1 cellular context compared by ENCODE assay signal in the genomic region with DNA sequence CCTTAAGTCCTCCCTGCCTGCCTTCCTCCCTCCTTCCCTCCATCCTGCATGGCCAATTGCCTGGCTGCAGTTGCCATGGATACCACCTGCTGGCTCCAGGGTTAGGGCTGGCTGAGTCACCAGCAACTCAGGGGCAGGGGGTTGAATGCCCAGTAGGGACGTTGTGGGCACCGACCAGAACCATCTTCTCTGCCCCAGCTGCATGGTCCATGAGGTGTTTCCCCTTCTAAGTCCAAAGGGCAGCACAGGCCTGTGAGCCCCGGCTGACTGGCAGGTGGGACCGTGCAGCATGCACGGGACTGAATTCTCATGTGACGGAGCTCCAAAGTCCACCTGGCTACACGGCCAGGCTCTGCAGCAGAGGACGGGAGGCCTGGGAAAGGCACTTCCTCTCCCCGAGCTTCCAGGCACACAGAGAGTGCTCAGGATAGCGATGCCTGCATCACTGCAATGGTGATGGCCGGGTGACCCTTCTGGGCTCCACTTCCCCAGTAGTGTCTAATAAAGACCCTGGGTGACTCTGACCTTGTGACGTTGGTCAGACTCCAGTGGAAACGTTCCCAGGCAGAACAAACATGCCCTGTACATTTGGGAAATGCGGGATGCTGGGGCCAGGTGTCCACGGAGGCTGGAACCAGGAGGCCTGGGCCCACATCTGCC.
A peak's percentile ranks its signal among the peaks of the same experiment; 100 is the strongest.
TF ChIP-seq lines count a peak whose summit lies in the region.

No MANE protein-coding gene starts in this region.

TF ChIP-seq in HepG2, 621 proteins besides CTCF, POLR2A, EP300 and RAD21 (continued from another document and continues in another):
- TF ChIP-seq, protein P1, sequence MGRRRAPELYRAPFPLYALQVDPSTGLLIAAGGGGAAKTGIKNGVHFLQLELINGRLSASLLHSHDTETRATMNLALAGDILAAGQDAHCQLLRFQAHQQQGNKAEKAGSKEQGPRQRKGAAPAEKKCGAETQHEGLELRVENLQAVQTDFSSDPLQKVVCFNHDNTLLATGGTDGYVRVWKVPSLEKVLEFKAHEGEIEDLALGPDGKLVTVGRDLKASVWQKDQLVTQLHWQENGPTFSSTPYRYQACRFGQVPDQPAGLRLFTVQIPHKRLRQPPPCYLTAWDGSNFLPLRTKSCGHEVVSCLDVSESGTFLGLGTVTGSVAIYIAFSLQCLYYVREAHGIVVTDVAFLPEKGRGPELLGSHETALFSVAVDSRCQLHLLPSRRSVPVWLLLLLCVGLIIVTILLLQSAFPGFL (CRISPR knock-in tag; IDR thresholded peaks at IDR 0.05): no peak
- TF ChIP-seq RFX1 (IDR thresholded peaks at IDR 0.05): peak; percentile 75
- peak; percentile 99 for TF ChIP-seq ZNF318 (CRISPR knock-in tag; IDR thresholded peaks at IDR 0.05)
- no peak for TF ChIP-seq GTF3A (CRISPR knock-in tag; conservative IDR thresholded peaks at IDR 0.05)
- TF ChIP-seq PAX8 (CRISPR knock-in tag; IDR thresholded peaks at IDR 0.05; ENCODE audit: borderline replicate concordance): peak; percentile 89; the same call in 1 of the 2 replicates
- peak; percentile 38; the same call in 1 of the 2 replicates for TF ChIP-seq ZNF280D (CRISPR knock-in tag; IDR thresholded peaks at IDR 0.05)
- TF ChIP-seq MEIS2 (CRISPR knock-in tag; IDR thresholded peaks at IDR 0.05): peak; percentile 98
- peak; percentile 99 for TF ChIP-seq FOXC1 (CRISPR knock-in tag; IDR thresholded peaks at IDR 0.05; ENCODE audit: borderline replicate concordance)
- TF ChIP-seq, protein P2, sequence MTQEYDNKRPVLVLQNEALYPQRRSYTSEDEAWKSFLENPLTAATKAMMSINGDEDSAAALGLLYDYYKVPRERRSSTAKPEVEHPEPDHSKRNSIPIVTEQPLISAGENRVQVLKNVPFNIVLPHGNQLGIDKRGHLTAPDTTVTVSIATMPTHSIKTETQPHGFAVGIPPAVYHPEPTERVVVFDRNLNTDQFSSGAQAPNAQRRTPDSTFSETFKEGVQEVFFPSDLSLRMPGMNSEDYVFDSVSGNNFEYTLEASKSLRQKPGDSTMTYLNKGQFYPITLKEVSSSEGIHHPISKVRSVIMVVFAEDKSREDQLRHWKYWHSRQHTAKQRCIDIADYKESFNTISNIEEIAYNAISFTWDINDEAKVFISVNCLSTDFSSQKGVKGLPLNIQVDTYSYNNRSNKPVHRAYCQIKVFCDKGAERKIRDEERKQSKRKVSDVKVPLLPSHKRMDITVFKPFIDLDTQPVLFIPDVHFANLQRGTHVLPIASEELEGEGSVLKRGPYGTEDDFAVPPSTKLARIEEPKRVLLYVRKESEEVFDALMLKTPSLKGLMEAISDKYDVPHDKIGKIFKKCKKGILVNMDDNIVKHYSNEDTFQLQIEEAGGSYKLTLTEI (CRISPR knock-in tag; conservative IDR thresholded peaks at IDR 0.05): no peak
- TF ChIP-seq LCORL (IDR thresholded peaks at IDR 0.05): no peak
- peak; percentile 93 for TF ChIP-seq LCORL (CRISPR knock-in tag; IDR thresholded peaks at IDR 0.05)
- TF ChIP-seq ZNF33A (CRISPR knock-in tag; IDR thresholded peaks at IDR 0.05; ENCODE audit: borderline replicate concordance): no peak
- no peak for TF ChIP-seq HNRNPUL1 (IDR thresholded peaks at IDR 0.05; ENCODE audit: low read depth, low read length)
- TF ChIP-seq, protein P3, sequence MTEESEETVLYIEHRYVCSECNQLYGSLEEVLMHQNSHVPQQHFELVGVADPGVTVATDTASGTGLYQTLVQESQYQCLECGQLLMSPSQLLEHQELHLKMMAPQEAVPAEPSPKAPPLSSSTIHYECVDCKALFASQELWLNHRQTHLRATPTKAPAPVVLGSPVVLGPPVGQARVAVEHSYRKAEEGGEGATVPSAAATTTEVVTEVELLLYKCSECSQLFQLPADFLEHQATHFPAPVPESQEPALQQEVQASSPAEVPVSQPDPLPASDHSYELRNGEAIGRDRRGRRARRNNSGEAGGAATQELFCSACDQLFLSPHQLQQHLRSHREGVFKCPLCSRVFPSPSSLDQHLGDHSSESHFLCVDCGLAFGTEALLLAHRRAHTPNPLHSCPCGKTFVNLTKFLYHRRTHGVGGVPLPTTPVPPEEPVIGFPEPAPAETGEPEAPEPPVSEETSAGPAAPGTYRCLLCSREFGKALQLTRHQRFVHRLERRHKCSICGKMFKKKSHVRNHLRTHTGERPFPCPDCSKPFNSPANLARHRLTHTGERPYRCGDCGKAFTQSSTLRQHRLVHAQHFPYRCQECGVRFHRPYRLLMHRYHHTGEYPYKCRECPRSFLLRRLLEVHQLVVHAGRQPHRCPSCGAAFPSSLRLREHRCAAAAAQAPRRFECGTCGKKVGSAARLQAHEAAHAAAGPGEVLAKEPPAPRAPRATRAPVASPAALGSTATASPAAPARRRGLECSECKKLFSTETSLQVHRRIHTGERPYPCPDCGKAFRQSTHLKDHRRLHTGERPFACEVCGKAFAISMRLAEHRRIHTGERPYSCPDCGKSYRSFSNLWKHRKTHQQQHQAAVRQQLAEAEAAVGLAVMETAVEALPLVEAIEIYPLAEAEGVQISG (CRISPR knock-in tag; IDR thresholded peaks at IDR 0.05): peak; percentile 89
- TF ChIP-seq, protein P4, sequence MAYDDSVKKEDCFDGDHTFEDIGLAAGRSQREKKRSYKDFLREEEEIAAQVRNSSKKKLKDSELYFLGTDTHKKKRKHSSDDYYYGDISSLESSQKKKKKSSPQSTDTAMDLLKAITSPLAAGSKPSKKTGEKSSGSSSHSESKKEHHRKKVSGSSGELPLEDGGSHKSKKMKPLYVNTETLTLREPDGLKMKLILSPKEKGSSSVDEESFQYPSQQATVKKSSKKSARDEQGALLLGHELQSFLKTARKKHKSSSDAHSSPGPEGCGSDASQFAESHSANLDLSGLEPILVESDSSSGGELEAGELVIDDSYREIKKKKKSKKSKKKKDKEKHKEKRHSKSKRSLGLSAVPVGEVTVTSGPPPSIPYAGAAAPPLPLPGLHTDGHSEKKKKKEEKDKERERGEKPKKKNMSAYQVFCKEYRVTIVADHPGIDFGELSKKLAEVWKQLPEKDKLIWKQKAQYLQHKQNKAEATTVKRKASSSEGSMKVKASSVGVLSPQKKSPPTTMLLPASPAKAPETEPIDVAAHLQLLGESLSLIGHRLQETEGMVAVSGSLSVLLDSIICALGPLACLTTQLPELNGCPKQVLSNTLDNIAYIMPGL (CRISPR knock-in tag; IDR thresholded peaks at IDR 0.05; ENCODE audit: borderline replicate concordance in 1 of 2, low read depth in 1 of 2): peak in 1 of 2 experiments; percentile 73; a peak in 1 of 4 replicates
- no peak for TF ChIP-seq FOXP1 (IDR thresholded peaks at IDR 0.05)
- peak; percentile 61 for TF ChIP-seq FOXP1 (CRISPR knock-in tag; IDR thresholded peaks at IDR 0.05)
- TF ChIP-seq TRIM24 (CRISPR knock-in tag; IDR thresholded peaks at IDR 0.05): peak; percentile 80; the same call in 1 of the 2 replicates
- peak; percentile 71; the same call in 1 of the 2 replicates for TF ChIP-seq ZBTB38 (CRISPR knock-in tag; IDR thresholded peaks at IDR 0.05)
- TF ChIP-seq, protein P5, sequence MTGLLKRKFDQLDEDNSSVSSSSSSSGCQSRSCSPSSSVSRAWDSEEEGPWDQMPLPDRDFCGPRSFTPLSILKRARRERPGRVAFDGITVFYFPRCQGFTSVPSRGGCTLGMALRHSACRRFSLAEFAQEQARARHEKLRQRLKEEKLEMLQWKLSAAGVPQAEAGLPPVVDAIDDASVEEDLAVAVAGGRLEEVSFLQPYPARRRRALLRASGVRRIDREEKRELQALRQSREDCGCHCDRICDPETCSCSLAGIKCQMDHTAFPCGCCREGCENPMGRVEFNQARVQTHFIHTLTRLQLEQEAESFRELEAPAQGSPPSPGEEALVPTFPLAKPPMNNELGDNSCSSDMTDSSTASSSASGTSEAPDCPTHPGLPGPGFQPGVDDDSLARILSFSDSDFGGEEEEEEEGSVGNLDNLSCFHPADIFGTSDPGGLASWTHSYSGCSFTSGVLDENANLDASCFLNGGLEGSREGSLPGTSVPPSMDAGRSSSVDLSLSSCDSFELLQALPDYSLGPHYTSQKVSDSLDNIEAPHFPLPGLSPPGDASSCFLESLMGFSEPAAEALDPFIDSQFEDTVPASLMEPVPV (CRISPR knock-in tag; IDR thresholded peaks at IDR 0.05): peak; percentile 80; the same call in 1 of the 2 replicates
- peak; percentile 78; the same call in 1 of the 2 replicates for TF ChIP-seq MIER3 (CRISPR knock-in tag; IDR thresholded peaks at IDR 0.05; ENCODE audit: borderline replicate concordance)
- TF ChIP-seq ZBTB21 (CRISPR knock-in tag; IDR thresholded peaks at IDR 0.05): no peak
- TF ChIP-seq, protein P6, sequence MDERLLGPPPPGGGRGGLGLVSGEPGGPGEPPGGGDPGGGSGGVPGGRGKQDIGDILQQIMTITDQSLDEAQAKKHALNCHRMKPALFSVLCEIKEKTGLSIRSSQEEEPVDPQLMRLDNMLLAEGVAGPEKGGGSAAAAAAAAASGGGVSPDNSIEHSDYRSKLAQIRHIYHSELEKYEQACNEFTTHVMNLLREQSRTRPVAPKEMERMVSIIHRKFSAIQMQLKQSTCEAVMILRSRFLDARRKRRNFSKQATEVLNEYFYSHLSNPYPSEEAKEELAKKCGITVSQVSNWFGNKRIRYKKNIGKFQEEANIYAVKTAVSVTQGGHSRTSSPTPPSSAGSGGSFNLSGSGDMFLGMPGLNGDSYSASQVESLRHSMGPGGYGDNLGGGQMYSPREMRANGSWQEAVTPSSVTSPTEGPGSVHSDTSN (CRISPR knock-in tag; IDR thresholded peaks at IDR 0.05): peak; percentile 76
- TF ChIP-seq NFYB (CRISPR knock-in tag; IDR thresholded peaks at IDR 0.05): 0 out of 2 replicates have a peak, but pooled peaks have one; percentile 34
- TF ChIP-seq ZNF607 (CRISPR knock-in tag; IDR thresholded peaks at IDR 0.05; ENCODE audit: borderline replicate concordance): peak; percentile 81; the same call in 1 of the 2 replicates
- peak; percentile 98 for TF ChIP-seq ZNF232 (CRISPR knock-in tag; IDR thresholded peaks at IDR 0.05; ENCODE audit: borderline replicate concordance)
